Comparison of ENCODE assay signal across 8 cellular contexts in the genomic region with DNA sequence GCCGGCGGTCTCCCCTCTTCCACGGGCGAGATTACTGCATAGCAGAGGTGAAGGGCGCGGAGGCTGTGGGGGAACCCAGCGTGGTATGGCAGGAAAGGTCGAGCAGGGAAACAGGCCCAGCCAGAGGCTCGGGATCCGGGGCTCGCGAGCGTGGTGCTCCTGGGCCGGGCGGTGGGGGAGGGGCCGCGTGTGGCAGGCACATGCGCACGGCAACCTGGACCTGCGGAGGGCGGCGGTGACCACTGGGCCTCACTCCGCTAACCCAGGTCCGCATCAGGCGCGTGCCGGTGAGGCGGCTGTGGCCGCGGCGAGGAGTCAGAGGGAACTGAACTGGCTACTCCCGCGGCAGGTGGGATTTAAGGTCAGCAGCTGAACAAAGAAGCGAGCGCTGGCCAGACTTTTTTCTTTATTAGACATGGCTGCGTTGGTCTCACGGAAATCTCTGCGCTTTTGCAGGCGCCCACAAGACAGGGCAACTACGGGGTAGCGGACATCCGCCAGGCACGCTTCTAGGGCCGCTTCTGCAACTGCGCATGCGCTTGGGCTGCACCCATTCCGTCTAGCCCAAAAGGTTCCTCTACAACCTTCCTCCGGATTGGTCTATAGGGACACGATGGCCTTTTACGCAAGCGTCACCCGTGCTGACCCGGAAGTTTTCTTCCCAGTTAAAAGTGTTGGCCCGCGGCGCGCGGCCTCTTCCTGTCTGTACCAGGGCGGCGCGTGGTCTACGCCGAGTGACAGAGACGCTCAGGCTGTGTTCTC. TPM values are rescaled to one million over a fixed set of nuclear protein-coding genes. Genes with fewer than 3 reads are reported as not detected.
DNase-seq lines count a peak whose midpoint lies in the region; ATAC-seq and TF ChIP-seq lines count a peak whose summit lies in the region.

A gene (plus strand): TSS at position 694 of the 762 bp plus-strand sequence. CDS start 869 bp downstream, outside the sequence.

- peak; percentile 37 for TF ChIP-seq POLR2A in testis (IDR thresholded peaks at IDR 0.05)

- H3K27ac Mint-ChIP-seq in activated naive CD4-positive, alpha-beta T cell treated with anti-CD3 and anti-CD28 coated beads, Interleukin-2, amount 50 U/mL, for 72 hours: peak within 1 kb of the TSS; percentile 97

- peak; percentile 95 for DNase-seq in NCI-H1092 treated with DMSO at 0.1 percent for 48 hours (lab: John Stamatoyannopoulos, UW)
- DNase-seq in SKM-1 (lab: John Stamatoyannopoulos, UW; ENCODE audit: unreplicated experiment): peak; percentile 83
- peak; percentile 95 to 96 for DNase-seq in activated naive CD4-positive, alpha-beta T cell treated with anti-CD3 and anti-CD28 coated beads, Interleukin-2, amount 50 U/mL, for 72 hours (ENCODE audit: low spot score in 2 of 2)
- peak; percentile 99 for DNase-seq in glomerular visceral epithelial cell (ENCODE audit: extremely low spot score)
- peak; percentile 88 for DNase-seq in omental fat pad (ENCODE audit: low spot score)
- DNase-seq in testis: peak; percentile 98

- H3K9me3 ChIP-seq in testis: no peaks in the 10 kb centered on the region

- no peaks in the 10 kb centered on the region for H3K9me3 Mint-ChIP-seq in activated naive CD4-positive, alpha-beta T cell treated with anti-CD3 and anti-CD28 coated beads, Interleukin-2, amount 50 U/mL, for 72 hours

- 0 to 1% methylated on average over 37 to 63 of the region's 64 CpGs for WGBS in testis, 2 donors

- peaks cover 33 to 37% of the 10 kb centered on the region in 2 donors for H3K36me3 Mint-ChIP-seq in activated naive CD4-positive, alpha-beta T cell treated with anti-CD3 and anti-CD28 coated beads, Interleukin-2, amount 50 U/mL, for 72 hours

- H3K4me3 ChIP-seq in GM08714 (ENCODE audit: low read length): peak within 1 kb of the TSS; percentile 86
- H3K4me3 ChIP-seq in testis: peak within 1 kb of the TSS; percentile 73 to 76

- no peaks in the 10 kb centered on the region for H3K27me3 ChIP-seq in testis

- peaks cover 24% of the 10 kb centered on the region for H3K4me1 ChIP-seq in testis

- no peaks in the 10 kb centered on the region for H3K36me3 ChIP-seq in testis (ENCODE audit: low read depth, missing control alignments)

- H3K27ac ChIP-seq in testis: peak within 1 kb of the TSS; percentile 91 to 95

- intact Hi-C loops in testis (cut with DNase I; ENCODE audit: low total_unique reads): no loop called here

- peak; percentile 84 for ATAC-seq in HG02610 (IDR thresholded peaks at IDR 0.05; ENCODE audit: unreplicated experiment)
- peak; percentile 96 to 98 for ATAC-seq in activated naive CD4-positive, alpha-beta T cell treated with anti-CD3 and anti-CD28 coated beads, Interleukin-2, amount 50 U/mL, for 72 hours
- peak; percentile 95 for ATAC-seq in omental fat pad (ENCODE audit: low FRiP score)

- no peak for TF ChIP-seq CTCF in omental fat pad (IDR thresholded peaks at IDR 0.05)
- no peak for TF ChIP-seq CTCF in testis (IDR thresholded peaks at IDR 0.05)

RNA-seq across cellular contexts. Expression of the gene that starts here (rescaled TPM):
- total RNA-seq in activated naive CD4-positive, alpha-beta T cell treated with anti-CD3 and anti-CD28 coated beads, Interleukin-2, amount 50 U/mL, for 72 hours: 1,000 to 10,000 TPM; 1,454 to 1,511 TPM
- total RNA-seq in omental fat pad (1,000 to 10,000 TPM; 1,379 to 1,993 (median 1,504) TPM), testis (1,000 to 10,000 TPM in 1 of 2 donors, 100 to 1,000 TPM in 1; 437 to 1,004 TPM)
- 746 TPM for polyA plus RNA-seq in testis (ENCODE audit: insufficient read depth, low read depth, low replicate concordance)

Comparison
In these comparisons a context has a peak if more than half of its experiments do, and no peak if none do; other contexts are left out.
1. Peak in every context shown above with its lines: DNase-seq, ATAC-seq, H3K4me3 ChIP-seq and H3K27ac ChIP-seq.